Comparison of ENCODE assay signal across 1 cellular context in genomic region chr1:36284517-36284916, GRCh38.
TF ChIP-seq lines count a peak whose summit lies in the region.

No MANE protein-coding gene starts in this region.

TF ChIP-seq in K562, 482 proteins besides CTCF, POLR2A, EP300 and RAD21:
- TF ChIP-seq MNT (conservative IDR thresholded peaks at IDR 0.05) (no peak), NCOA2 (IDR thresholded peaks at IDR 0.05; ENCODE audit: partially characterized antibody in 2 of 2) (no peak), STAT5A (IDR thresholded peaks at IDR 0.05; ENCODE audit: borderline replicate concordance, low read length) (no peak), ZNF561 (CRISPR knock-in tag; conservative IDR thresholded peaks at IDR 0.05) (no peak), ZBTB34 (CRISPR knock-in tag; IDR thresholded peaks at IDR 0.05) (no peak), HLTF (IDR thresholded peaks at IDR 0.05) (no peak), SIN3B (IDR thresholded peaks at IDR 0.05; ENCODE audit: low read depth) (no peak), ZNF280B (CRISPR knock-in tag; IDR thresholded peaks at IDR 0.05) (no peak), TCF7L2 (IDR thresholded peaks at IDR 0.05; ENCODE audit: low read depth, low read length) (no peak), ILK (tag; IDR thresholded peaks at IDR 0.05; ENCODE audit: borderline replicate concordance, low read depth) (no peak), PTRF (tag; IDR thresholded peaks at IDR 0.05) (no peak), HES1 (IDR thresholded peaks at IDR 0.05; ENCODE audit: low read depth) (no peak), GMEB1 (CRISPR knock-in tag; IDR thresholded peaks at IDR 0.05) (no peak)
